ENCODE assay signal across 13 cellular contexts in the genomic region with DNA sequence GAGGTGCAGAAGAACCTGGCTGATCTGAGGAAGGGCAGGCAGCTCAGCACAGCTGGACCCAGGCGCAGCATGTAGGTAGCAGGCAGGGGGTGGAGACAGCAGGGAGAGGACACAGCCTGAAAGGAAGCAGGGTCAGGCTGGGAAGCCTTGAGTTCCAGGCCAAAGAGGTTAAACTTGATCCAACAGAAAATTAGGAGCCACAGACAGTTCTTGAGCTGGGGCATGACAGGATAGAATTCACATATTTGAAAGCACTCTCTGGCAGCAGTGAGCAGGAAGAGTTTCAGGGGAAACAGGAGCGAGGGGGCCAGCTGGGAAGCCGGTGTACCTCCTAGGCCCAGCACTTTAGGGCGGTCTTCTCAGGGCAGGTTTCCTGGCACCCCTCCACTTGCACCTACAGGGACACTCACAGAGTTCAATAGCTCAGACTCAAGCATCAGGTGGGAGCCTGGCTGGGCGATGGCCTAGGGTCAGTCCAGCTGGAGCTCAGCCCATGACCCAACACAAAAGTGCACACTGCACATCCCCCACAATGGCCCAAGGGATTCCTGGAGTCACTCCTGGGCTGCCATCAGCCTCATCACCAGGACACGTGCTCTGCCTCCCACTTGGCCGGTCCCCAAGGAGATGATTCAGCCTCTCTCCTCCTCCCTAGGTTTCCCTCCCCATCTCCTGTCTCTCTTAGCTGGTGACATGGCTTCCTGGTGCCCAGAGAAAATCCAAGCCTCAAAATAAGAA. TPM values are rescaled to one million over a fixed set of nuclear protein-coding genes. Genes with fewer than 3 reads are reported as not detected.
DNase-seq lines count a peak whose midpoint lies in the region; ATAC-seq, FAIRE-seq and TF ChIP-seq lines count a peak whose summit lies in the region.
"Had no signal": no experiment of that assay in that cellular context is flagged by ENCODE, and none has a peak within 500 bp of the region (broad histone marks: within the 10 kb centered on the region; RNA-seq: fewer than 3 reads in every experiment).

No MANE protein-coding gene starts in this region.

- no peaks in the 10 kb centered on the region for H3K4me1 ChIP-seq in mucosa of descending colon (ENCODE audit: low read depth)
- H3K4me1 ChIP-seq: ascending aorta had no signal

- H3K27me3 ChIP-seq in bronchial epithelial cell (ENCODE audit: control insufficient read depth, insufficient read depth, low read length) = no peaks in the 10 kb centered on the region
- H3K27me3 ChIP-seq: ascending aorta, SJCRH30 had no signal

- ATAC-seq in mucosa of descending colon = peak; percentile 21
- no peak for ATAC-seq in GM18520 (IDR thresholded peaks at IDR 0.05; ENCODE audit: unreplicated experiment)
- ATAC-seq in activated naive CD8-positive, alpha-beta T cell treated with anti-CD3 and anti-CD28 coated beads, Interleukin-2, amount 50 U/mL, for 24 hours = no peak

- H3K4me3 Mint-ChIP-seq in activated naive CD8-positive, alpha-beta T cell treated with anti-CD3 and anti-CD28 coated beads, Interleukin-2, amount 50 U/mL, for 24 hours = no peak overlapping the region
- H3K4me3 Mint-ChIP-seq in type B pancreatic cell = no peak overlapping the region

- no peaks in the 10 kb centered on the region for H3K36me3 Mint-ChIP-seq in activated naive CD8-positive, alpha-beta T cell treated with anti-CD3 and anti-CD28 coated beads, Interleukin-2, amount 50 U/mL, for 24 hours (ENCODE audit: low read depth)
- H3K36me3 Mint-ChIP-seq in type B pancreatic cell = no peaks in the 10 kb centered on the region

- intact Hi-C loops in mucosa of descending colon (cut with DNase I, micrococcal nuclease) = no loop called here

- no peak overlapping the region for H3K4me3 ChIP-seq in bronchial epithelial cell (ENCODE audit: low read depth, low read length)
- H3K4me3 ChIP-seq in mucosa of descending colon = no peak overlapping the region
- H3K4me3 ChIP-seq: ascending aorta, SJCRH30 had no signal

- FAIRE-seq in bronchial epithelial cell (lab: Jason Lieb, UNC) = no peak

- H3K9me3 Mint-ChIP-seq in activated naive CD8-positive, alpha-beta T cell treated with anti-CD3 and anti-CD28 coated beads, Interleukin-2, amount 50 U/mL, for 24 hours = no peaks in the 10 kb centered on the region
- no peaks in the 10 kb centered on the region for H3K9me3 Mint-ChIP-seq in type B pancreatic cell

- DNase-seq in AG08395 (ENCODE audit: low spot score) (peak; percentile 94), HK-2 (ENCODE audit: unreplicated experiment) (peak; percentile 61), bronchial epithelial cell (ENCODE audit: low read depth) (peak; percentile 65), mucosa of descending colon (no peak), T-helper 2 cell (no peak), type B pancreatic cell (ENCODE audit: extremely low spot score, unreplicated experiment) (no peak)
- no peak for DNase-seq in activated naive CD8-positive, alpha-beta T cell treated with anti-CD3 and anti-CD28 coated beads, Interleukin-2, amount 50 U/mL, for 24 hours
- DNase-seq: NCI-H187; SJCRH30; stimulated activated CD4-positive, alpha-beta T cell treated with anti-CD3 and anti-CD28 coated beads, Interleukin-2, amount 100 ng/mL, for 24 hours had no signal

- no peaks in the 10 kb centered on the region for H3K9me3 ChIP-seq in mucosa of descending colon
- H3K9me3 ChIP-seq: ascending aorta, SJCRH30 had no signal

- no peak overlapping the region for H3K27ac Mint-ChIP-seq in activated naive CD8-positive, alpha-beta T cell treated with anti-CD3 and anti-CD28 coated beads, Interleukin-2, amount 50 U/mL, for 24 hours
- no peak overlapping the region for H3K27ac Mint-ChIP-seq in type B pancreatic cell

- no peaks in the 10 kb centered on the region for H3K27me3 Mint-ChIP-seq in activated naive CD8-positive, alpha-beta T cell treated with anti-CD3 and anti-CD28 coated beads, Interleukin-2, amount 50 U/mL, for 24 hours
- H3K27me3 Mint-ChIP-seq in type B pancreatic cell = peaks cover 3% of the 10 kb centered on the region

- H3K36me3 ChIP-seq in bronchial epithelial cell (ENCODE audit: control insufficient read depth, insufficient read depth, low read length) = no peaks in the 10 kb centered on the region
- H3K36me3 ChIP-seq in mucosa of descending colon (ENCODE audit: low read depth) = no peaks in the 10 kb centered on the region
- H3K36me3 ChIP-seq: ascending aorta, SJCRH30 had no signal

- H3K4me1 Mint-ChIP-seq in activated naive CD8-positive, alpha-beta T cell treated with anti-CD3 and anti-CD28 coated beads, Interleukin-2, amount 50 U/mL, for 24 hours = no peaks in the 10 kb centered on the region
- no peaks in the 10 kb centered on the region for H3K4me1 Mint-ChIP-seq in type B pancreatic cell (ENCODE audit: unreplicated experiment)

- TF ChIP-seq CTCF in bronchial epithelial cell (IDR thresholded peaks at IDR 0.05; ENCODE audit: insufficient read depth, low read length, severe bottlenecking) (no peak), mucosa of descending colon (IDR thresholded peaks at IDR 0.05) (no peak), type B pancreatic cell (conservative IDR thresholded peaks at IDR 0.05) (no peak)

RNA-seq across cellular contexts. Expression of gene MATN1, which starts 22.7 kb away (rescaled TPM):
- total RNA-seq in bronchial epithelial cell = not detected in 2 replicates
- total RNA-seq in mucosa of descending colon = under 1 TPM in 1 of 3 donors, not detected in 2; 0.22 TPM
- 0.24 and 0.40 TPM in 2 replicates for total RNA-seq in type B pancreatic cell (ENCODE audit: low replicate concordance)
- total RNA-seq: subcutaneous adipose tissue had no signal

RNA-seq across cellular contexts. Expression of gene LAPTM5, which starts 56.9 kb away (rescaled TPM):
- total RNA-seq in bronchial epithelial cell = under 0.01 TPM in 2 replicates
- 10 to 100 TPM; 24.1 to 71.1 (median 48.1) TPM for total RNA-seq in mucosa of descending colon
- 0.24 and 0.29 TPM in 2 replicates for total RNA-seq in type B pancreatic cell (ENCODE audit: low replicate concordance)

Comparison
In these comparisons a context has a peak if more than half of its experiments do, and no peak if none do; other contexts are left out.
1. DNase-seq: peak in AG08395 (single experiment), HK-2 (single experiment) and bronchial epithelial cell (single experiment); none in mucosa of descending colon (0 of 3), T-helper 2 cell (0 of 5), activated naive CD8-positive, alpha-beta T cell treated with anti-CD3 and anti-CD28 coated beads, Interleukin-2, amount 50 U/mL, for 24 hours (single experiment) and type B pancreatic cell (single experiment).
2. RNA of gene LAPTM5, which starts 56.9 kb away (total RNA-seq): 24.1 to 71.1 TPM in mucosa of descending colon; 0.24 to 0.29 TPM in type B pancreatic cell and under 0.01 TPM in bronchial epithelial cell; every median in the first group is over 10 times any median in the second.